Comparison of ENCODE assay signal across 1 cellular context in genomic region chr14:103316723-103317122, GRCh38.
TF ChIP-seq lines count a peak whose summit lies in the region.

No MANE protein-coding gene starts in this region.

TF ChIP-seq in H1, 55 proteins besides CTCF, POLR2A, EP300 and RAD21:
- no peak for TF ChIP-seq ZNF274 (IDR thresholded peaks at IDR 0.05; ENCODE audit: borderline replicate concordance, extremely low read depth, low read length)
- no peak for TF ChIP-seq SIN3A (conservative IDR thresholded peaks at IDR 0.05 in 1 of 2, IDR thresholded peaks at IDR 0.05 in 1 of 2; ENCODE audit: low read depth in 1 of 2, low read length in 2 of 2)
- no peak for TF ChIP-seq JUND (IDR thresholded peaks at IDR 0.05; ENCODE audit: low read length)
- no peak for TF ChIP-seq CHD2 (IDR thresholded peaks at IDR 0.05; ENCODE audit: low read length)
- TF ChIP-seq KDM1A (IDR thresholded peaks at IDR 0.05; ENCODE audit: borderline replicate concordance, low read length): no peak
- TF ChIP-seq JUN (IDR thresholded peaks at IDR 0.05; ENCODE audit: low read depth, low read length): no peak
- 0 out of 2 replicates have a peak, but pooled peaks have one; percentile 37 for TF ChIP-seq TBP (IDR thresholded peaks at IDR 0.05; ENCODE audit: low read depth, low read length)
TF ChIP-seq in H1: peak in this region for 1.
